ENCODE assay signal across 2 cellular contexts in the genomic region with DNA sequence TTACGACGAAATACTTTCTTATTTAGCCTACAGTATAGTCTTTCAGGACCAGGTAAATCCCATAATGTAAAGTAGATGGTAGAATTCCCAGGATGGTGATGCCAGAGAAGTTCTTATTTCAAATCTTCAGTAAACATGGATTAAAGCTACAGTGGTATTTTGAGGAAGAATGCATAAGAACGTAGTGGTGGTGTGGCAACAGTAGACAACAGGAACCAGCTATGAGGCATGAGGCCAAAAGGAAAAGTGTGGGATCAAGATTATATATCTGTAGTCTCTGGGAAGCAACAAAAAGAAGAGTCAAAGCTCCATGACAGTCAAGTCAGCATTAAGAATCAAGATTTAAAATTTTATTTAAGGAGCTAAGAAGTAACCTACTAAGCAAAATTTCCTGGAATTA.
TF ChIP-seq lines count a peak whose summit lies in the region.

No MANE protein-coding gene starts in this region.

TF ChIP-seq in SK-N-SH, 30 proteins besides CTCF, POLR2A, EP300 and RAD21 (continued from another document):
- TF ChIP-seq, protein P1, sequence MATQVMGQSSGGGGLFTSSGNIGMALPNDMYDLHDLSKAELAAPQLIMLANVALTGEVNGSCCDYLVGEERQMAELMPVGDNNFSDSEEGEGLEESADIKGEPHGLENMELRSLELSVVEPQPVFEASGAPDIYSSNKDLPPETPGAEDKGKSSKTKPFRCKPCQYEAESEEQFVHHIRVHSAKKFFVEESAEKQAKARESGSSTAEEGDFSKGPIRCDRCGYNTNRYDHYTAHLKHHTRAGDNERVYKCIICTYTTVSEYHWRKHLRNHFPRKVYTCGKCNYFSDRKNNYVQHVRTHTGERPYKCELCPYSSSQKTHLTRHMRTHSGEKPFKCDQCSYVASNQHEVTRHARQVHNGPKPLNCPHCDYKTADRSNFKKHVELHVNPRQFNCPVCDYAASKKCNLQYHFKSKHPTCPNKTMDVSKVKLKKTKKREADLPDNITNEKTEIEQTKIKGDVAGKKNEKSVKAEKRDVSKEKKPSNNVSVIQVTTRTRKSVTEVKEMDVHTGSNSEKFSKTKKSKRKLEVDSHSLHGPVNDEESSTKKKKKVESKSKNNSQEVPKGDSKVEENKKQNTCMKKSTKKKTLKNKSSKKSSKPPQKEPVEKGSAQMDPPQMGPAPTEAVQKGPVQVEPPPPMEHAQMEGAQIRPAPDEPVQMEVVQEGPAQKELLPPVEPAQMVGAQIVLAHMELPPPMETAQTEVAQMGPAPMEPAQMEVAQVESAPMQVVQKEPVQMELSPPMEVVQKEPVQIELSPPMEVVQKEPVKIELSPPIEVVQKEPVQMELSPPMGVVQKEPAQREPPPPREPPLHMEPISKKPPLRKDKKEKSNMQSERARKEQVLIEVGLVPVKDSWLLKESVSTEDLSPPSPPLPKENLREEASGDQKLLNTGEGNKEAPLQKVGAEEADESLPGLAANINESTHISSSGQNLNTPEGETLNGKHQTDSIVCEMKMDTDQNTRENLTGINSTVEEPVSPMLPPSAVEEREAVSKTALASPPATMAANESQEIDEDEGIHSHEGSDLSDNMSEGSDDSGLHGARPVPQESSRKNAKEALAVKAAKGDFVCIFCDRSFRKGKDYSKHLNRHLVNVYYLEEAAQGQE (IDR thresholded peaks at IDR 0.05; ENCODE audit: low read depth, low read length): no peak
- no peak for TF ChIP-seq MXI1 (IDR thresholded peaks at IDR 0.05; ENCODE audit: low read depth, low read length)
- TF ChIP-seq, protein P2, sequence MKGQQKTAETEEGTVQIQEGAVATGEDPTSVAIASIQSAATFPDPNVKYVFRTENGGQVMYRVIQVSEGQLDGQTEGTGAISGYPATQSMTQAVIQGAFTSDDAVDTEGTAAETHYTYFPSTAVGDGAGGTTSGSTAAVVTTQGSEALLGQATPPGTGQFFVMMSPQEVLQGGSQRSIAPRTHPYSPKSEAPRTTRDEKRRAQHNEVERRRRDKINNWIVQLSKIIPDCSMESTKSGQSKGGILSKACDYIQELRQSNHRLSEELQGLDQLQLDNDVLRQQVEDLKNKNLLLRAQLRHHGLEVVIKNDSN (IDR thresholded peaks at IDR 0.05; ENCODE audit: borderline replicate concordance, low read depth): no peak
- TF ChIP-seq NFIC (IDR thresholded peaks at IDR 0.05; ENCODE audit: borderline replicate concordance): no peak
- TF ChIP-seq TCF12 (IDR thresholded peaks at IDR 0.05): no peak

TF ChIP-seq in SK-N-SH treated with all-trans-retinoic acid at 6 μM for 48 hours, 23 proteins besides CTCF, POLR2A, EP300 and RAD21 (continued from another document):
- TF ChIP-seq, protein P3, sequence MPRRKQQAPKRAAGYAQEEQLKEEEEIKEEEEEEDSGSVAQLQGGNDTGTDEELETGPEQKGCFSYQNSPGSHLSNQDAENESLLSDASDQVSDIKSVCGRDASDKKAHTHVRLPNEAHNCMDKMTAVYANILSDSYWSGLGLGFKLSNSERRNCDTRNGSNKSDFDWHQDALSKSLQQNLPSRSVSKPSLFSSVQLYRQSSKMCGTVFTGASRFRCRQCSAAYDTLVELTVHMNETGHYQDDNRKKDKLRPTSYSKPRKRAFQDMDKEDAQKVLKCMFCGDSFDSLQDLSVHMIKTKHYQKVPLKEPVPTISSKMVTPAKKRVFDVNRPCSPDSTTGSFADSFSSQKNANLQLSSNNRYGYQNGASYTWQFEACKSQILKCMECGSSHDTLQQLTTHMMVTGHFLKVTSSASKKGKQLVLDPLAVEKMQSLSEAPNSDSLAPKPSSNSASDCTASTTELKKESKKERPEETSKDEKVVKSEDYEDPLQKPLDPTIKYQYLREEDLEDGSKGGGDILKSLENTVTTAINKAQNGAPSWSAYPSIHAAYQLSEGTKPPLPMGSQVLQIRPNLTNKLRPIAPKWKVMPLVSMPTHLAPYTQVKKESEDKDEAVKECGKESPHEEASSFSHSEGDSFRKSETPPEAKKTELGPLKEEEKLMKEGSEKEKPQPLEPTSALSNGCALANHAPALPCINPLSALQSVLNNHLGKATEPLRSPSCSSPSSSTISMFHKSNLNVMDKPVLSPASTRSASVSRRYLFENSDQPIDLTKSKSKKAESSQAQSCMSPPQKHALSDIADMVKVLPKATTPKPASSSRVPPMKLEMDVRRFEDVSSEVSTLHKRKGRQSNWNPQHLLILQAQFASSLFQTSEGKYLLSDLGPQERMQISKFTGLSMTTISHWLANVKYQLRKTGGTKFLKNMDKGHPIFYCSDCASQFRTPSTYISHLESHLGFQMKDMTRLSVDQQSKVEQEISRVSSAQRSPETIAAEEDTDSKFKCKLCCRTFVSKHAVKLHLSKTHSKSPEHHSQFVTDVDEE (CRISPR knock-in tag; IDR thresholded peaks at IDR 0.05): no peak
- TF ChIP-seq RARB (CRISPR knock-in tag; IDR thresholded peaks at IDR 0.05) (no peak), SNAI2 (CRISPR knock-in tag; IDR thresholded peaks at IDR 0.05) (no peak), ARNTL (CRISPR knock-in tag; IDR thresholded peaks at IDR 0.05; ENCODE audit: borderline replicate concordance, low read depth) (no peak), TCF4 (CRISPR knock-in tag; IDR thresholded peaks at IDR 0.05; ENCODE audit: borderline replicate concordance) (no peak), TOX (CRISPR knock-in tag; IDR thresholded peaks at IDR 0.05; ENCODE audit: borderline replicate concordance) (no peak), ESRRG (CRISPR knock-in tag; IDR thresholded peaks at IDR 0.05) (no peak), ZNF8 (CRISPR knock-in tag; IDR thresholded peaks at IDR 0.05) (no peak), ISL1 (CRISPR knock-in tag; IDR thresholded peaks at IDR 0.05) (no peak), PPARA (CRISPR knock-in tag; IDR thresholded peaks at IDR 0.05; ENCODE audit: borderline replicate concordance) (no peak)
- TF ChIP-seq, protein P4, sequence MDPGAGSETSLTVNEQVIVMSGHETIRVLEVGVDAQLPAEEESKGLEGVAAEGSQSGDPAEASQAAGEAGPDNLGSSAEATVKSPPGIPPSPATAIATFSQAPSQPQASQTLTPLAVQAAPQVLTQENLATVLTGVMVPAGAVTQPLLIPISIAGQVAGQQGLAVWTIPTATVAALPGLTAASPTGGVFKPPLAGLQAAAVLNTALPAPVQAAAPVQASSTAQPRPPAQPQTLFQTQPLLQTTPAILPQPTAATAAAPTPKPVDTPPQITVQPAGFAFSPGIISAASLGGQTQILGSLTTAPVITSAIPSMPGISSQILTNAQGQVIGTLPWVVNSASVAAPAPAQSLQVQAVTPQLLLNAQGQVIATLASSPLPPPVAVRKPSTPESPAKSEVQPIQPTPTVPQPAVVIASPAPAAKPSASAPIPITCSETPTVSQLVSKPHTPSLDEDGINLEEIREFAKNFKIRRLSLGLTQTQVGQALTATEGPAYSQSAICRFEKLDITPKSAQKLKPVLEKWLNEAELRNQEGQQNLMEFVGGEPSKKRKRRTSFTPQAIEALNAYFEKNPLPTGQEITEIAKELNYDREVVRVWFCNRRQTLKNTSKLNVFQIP (CRISPR knock-in tag; IDR thresholded peaks at IDR 0.05; ENCODE audit: borderline replicate concordance, low read depth): no peak
- TF ChIP-seq, protein P5, sequence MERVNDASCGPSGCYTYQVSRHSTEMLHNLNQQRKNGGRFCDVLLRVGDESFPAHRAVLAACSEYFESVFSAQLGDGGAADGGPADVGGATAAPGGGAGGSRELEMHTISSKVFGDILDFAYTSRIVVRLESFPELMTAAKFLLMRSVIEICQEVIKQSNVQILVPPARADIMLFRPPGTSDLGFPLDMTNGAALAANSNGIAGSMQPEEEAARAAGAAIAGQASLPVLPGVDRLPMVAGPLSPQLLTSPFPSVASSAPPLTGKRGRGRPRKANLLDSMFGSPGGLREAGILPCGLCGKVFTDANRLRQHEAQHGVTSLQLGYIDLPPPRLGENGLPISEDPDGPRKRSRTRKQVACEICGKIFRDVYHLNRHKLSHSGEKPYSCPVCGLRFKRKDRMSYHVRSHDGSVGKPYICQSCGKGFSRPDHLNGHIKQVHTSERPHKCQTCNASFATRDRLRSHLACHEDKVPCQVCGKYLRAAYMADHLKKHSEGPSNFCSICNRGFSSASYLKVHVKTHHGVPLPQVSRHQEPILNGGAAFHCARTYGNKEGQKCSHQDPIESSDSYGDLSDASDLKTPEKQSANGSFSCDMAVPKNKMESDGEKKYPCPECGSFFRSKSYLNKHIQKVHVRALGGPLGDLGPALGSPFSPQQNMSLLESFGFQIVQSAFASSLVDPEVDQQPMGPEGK (CRISPR knock-in tag; IDR thresholded peaks at IDR 0.05; ENCODE audit: borderline replicate concordance): no peak
- TF ChIP-seq, protein P6, sequence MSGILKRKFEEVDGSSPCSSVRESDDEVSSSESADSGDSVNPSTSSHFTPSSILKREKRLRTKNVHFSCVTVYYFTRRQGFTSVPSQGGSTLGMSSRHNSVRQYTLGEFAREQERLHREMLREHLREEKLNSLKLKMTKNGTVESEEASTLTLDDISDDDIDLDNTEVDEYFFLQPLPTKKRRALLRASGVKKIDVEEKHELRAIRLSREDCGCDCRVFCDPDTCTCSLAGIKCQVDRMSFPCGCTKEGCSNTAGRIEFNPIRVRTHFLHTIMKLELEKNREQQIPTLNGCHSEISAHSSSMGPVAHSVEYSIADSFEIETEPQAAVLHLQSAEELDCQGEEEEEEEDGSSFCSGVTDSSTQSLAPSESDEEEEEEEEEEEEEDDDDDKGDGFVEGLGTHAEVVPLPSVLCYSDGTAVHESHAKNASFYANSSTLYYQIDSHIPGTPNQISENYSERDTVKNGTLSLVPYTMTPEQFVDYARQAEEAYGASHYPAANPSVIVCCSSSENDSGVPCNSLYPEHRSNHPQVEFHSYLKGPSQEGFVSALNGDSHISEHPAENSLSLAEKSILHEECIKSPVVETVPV (CRISPR knock-in tag; IDR thresholded peaks at IDR 0.05): no peak
